In genomic region chr16:89199241-89200123, GRCh38 we compare ENCODE assay signal across 1 cellular context.
A peak's percentile ranks its signal among the peaks of the same experiment; 100 is the strongest.
TF ChIP-seq lines count a peak whose summit lies in the region.

No MANE protein-coding gene starts in this region.

TF ChIP-seq in HepG2, 621 proteins besides CTCF, POLR2A, EP300 and RAD21 (continues in another document):
- TF ChIP-seq ZMAT5 (CRISPR knock-in tag; IDR thresholded peaks at IDR 0.05; ENCODE audit: borderline replicate concordance, low read depth), result no peak
- no peak for TF ChIP-seq HMG20B (CRISPR knock-in tag; conservative IDR thresholded peaks at IDR 0.05)
- peak; percentile 9 for TF ChIP-seq XRCC5 (optimal IDR thresholded peaks at IDR 0.05; ENCODE audit: low read length)
- no peak for TF ChIP-seq ZNF710 (CRISPR knock-in tag; IDR thresholded peaks at IDR 0.05; ENCODE audit: borderline replicate concordance)
- TF ChIP-seq NONO (IDR thresholded peaks at IDR 0.05), result no peak
- TF ChIP-seq NONO (CRISPR knock-in tag; conservative IDR thresholded peaks at IDR 0.05), result peak; percentile 28; the same call in 1 of the 2 replicates
- TF ChIP-seq REL (CRISPR knock-in tag; conservative IDR thresholded peaks at IDR 0.05), result no peak
- no peak for TF ChIP-seq ZNF770 (CRISPR knock-in tag; IDR thresholded peaks at IDR 0.05)
- no peak for TF ChIP-seq RELA (CRISPR knock-in tag; IDR thresholded peaks at IDR 0.05)
- no peak for TF ChIP-seq MLX (CRISPR knock-in tag; IDR thresholded peaks at IDR 0.05)
- TF ChIP-seq MYC (CRISPR knock-in tag; IDR thresholded peaks at IDR 0.05; ENCODE audit: borderline replicate concordance), result peak; percentile 58; the same call in 1 of the 2 replicates
- TF ChIP-seq PHF5A (CRISPR knock-in tag; IDR thresholded peaks at IDR 0.05; ENCODE audit: low read depth, unreplicated experiment), result no peak
- 0 out of 2 replicates have a peak, but pooled peaks have one; percentile 1 for TF ChIP-seq ARNT2 (CRISPR knock-in tag; IDR thresholded peaks at IDR 0.05; ENCODE audit: low read depth)
- TF ChIP-seq SP4 (CRISPR knock-in tag; IDR thresholded peaks at IDR 0.05), result peak; percentile 29; the same call in 1 of the 2 replicates
- no peak for TF ChIP-seq PLSCR1 (CRISPR knock-in tag; IDR thresholded peaks at IDR 0.05; ENCODE audit: borderline replicate concordance)
- no peak for TF ChIP-seq ADNP (CRISPR knock-in tag; IDR thresholded peaks at IDR 0.05)
- TF ChIP-seq CAMTA2 (CRISPR knock-in tag; IDR thresholded peaks at IDR 0.05; ENCODE audit: borderline replicate concordance), result 0 out of 2 replicates have a peak, but pooled peaks have one; percentile 25
- TF ChIP-seq SNAPC4 (CRISPR knock-in tag; IDR thresholded peaks at IDR 0.05), result no peak
- TF ChIP-seq MXD1 (CRISPR knock-in tag; IDR thresholded peaks at IDR 0.05), result no peak
- 0 out of 2 replicates have a peak, but pooled peaks have one; percentile 5 for TF ChIP-seq DR1 (CRISPR knock-in tag; IDR thresholded peaks at IDR 0.05)
- no peak for TF ChIP-seq HES4 (CRISPR knock-in tag; IDR thresholded peaks at IDR 0.05; ENCODE audit: borderline replicate concordance)
- TF ChIP-seq SNAI1 (CRISPR knock-in tag; IDR thresholded peaks at IDR 0.05; ENCODE audit: borderline replicate concordance), result peak; percentile 28; the same call in 1 of the 2 replicates
- TF ChIP-seq AGO2 (optimal IDR thresholded peaks at IDR 0.05; ENCODE audit: low read depth, low read length), result peak; percentile 75
- TF ChIP-seq GTF2F1 (IDR thresholded peaks at IDR 0.05; ENCODE audit: low read length), result no peak
- 0 out of 2 replicates have a peak, but pooled peaks have one; percentile 5 for TF ChIP-seq ZMYM3 (CRISPR knock-in tag; IDR thresholded peaks at IDR 0.05)
- TF ChIP-seq ZNF639 (CRISPR knock-in tag; conservative IDR thresholded peaks at IDR 0.05), result no peak
- TF ChIP-seq IRF2 (CRISPR knock-in tag; IDR thresholded peaks at IDR 0.05), result no peak
- TF ChIP-seq ZNF543 (CRISPR knock-in tag; IDR thresholded peaks at IDR 0.05), result no peak; the same call in 1 of the 2 replicates
- no peak for TF ChIP-seq IKZF5 (CRISPR knock-in tag; IDR thresholded peaks at IDR 0.05)
- no peak for TF ChIP-seq ZBTB37 (CRISPR knock-in tag; IDR thresholded peaks at IDR 0.05)
- TF ChIP-seq ZNF160 (CRISPR knock-in tag; IDR thresholded peaks at IDR 0.05), result no peak
- 0 out of 2 replicates have a peak, but pooled peaks have one; percentile 44 for TF ChIP-seq ZFP62 (CRISPR knock-in tag; IDR thresholded peaks at IDR 0.05)
- TF ChIP-seq ZNF547 (CRISPR knock-in tag; IDR thresholded peaks at IDR 0.05), result peak; percentile 57; the same call in 1 of the 2 replicates
- TF ChIP-seq ZNF891 (CRISPR knock-in tag; IDR thresholded peaks at IDR 0.05), result no peak
- 0 out of 2 replicates have a peak, but pooled peaks have one; percentile 14 for TF ChIP-seq ZNF557 (CRISPR knock-in tag; IDR thresholded peaks at IDR 0.05)
- 0 out of 2 replicates have a peak, but pooled peaks have one; percentile 1 for TF ChIP-seq PATZ1 (CRISPR knock-in tag; IDR thresholded peaks at IDR 0.05)
- no peak for TF ChIP-seq UBTF (CRISPR knock-in tag; IDR thresholded peaks at IDR 0.05)
- no peak for TF ChIP-seq NCOA2 (CRISPR knock-in tag; IDR thresholded peaks at IDR 0.05)
- TF ChIP-seq CENPT (CRISPR knock-in tag; IDR thresholded peaks at IDR 0.05; ENCODE audit: low read depth), result peak; percentile 89
- TF ChIP-seq NCOA5 (CRISPR knock-in tag; IDR thresholded peaks at IDR 0.05), result 0 out of 2 replicates have a peak, but pooled peaks have one; percentile 43
- peak; percentile 75; the same call in 1 of the 2 replicates for TF ChIP-seq HNRNPL (IDR thresholded peaks at IDR 0.05; ENCODE audit: low read depth, low read length)
